In genomic region chr2:165985120-165985519, GRCh38 we compare ENCODE assay signal across 3 cellular contexts.
A peak's percentile ranks its signal among the peaks of the same experiment; 100 is the strongest.
TF ChIP-seq lines count a peak whose summit lies in the region.

No MANE protein-coding gene starts in this region.

TF ChIP-seq in GM23338, 12 proteins besides CTCF, POLR2A, EP300 and RAD21 (continued from another document and continues in another):
- TF ChIP-seq EZH2phosphoT487 (IDR thresholded peaks at IDR 0.05; ENCODE audit: unreplicated experiment) (no peak), ZNF114 (CRISPR knock-in tag; IDR thresholded peaks at IDR 0.05) (no peak)
- TF ChIP-seq, protein P1, sequence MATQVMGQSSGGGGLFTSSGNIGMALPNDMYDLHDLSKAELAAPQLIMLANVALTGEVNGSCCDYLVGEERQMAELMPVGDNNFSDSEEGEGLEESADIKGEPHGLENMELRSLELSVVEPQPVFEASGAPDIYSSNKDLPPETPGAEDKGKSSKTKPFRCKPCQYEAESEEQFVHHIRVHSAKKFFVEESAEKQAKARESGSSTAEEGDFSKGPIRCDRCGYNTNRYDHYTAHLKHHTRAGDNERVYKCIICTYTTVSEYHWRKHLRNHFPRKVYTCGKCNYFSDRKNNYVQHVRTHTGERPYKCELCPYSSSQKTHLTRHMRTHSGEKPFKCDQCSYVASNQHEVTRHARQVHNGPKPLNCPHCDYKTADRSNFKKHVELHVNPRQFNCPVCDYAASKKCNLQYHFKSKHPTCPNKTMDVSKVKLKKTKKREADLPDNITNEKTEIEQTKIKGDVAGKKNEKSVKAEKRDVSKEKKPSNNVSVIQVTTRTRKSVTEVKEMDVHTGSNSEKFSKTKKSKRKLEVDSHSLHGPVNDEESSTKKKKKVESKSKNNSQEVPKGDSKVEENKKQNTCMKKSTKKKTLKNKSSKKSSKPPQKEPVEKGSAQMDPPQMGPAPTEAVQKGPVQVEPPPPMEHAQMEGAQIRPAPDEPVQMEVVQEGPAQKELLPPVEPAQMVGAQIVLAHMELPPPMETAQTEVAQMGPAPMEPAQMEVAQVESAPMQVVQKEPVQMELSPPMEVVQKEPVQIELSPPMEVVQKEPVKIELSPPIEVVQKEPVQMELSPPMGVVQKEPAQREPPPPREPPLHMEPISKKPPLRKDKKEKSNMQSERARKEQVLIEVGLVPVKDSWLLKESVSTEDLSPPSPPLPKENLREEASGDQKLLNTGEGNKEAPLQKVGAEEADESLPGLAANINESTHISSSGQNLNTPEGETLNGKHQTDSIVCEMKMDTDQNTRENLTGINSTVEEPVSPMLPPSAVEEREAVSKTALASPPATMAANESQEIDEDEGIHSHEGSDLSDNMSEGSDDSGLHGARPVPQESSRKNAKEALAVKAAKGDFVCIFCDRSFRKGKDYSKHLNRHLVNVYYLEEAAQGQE (IDR thresholded peaks at IDR 0.05; ENCODE audit: unreplicated experiment): no peak

TF ChIP-seq in HEK293, 187 proteins besides CTCF, POLR2A, EP300 and RAD21 (continued from another document):
- TF ChIP-seq ZNF37A (tag by site-specific recombination; IDR thresholded peaks at IDR 0.05) (no peak), ZNF366 (tag by site-specific recombination; conservative IDR thresholded peaks at IDR 0.05) (peak; percentile 48), ZNF585B (tag by site-specific recombination; IDR thresholded peaks at IDR 0.05) (no peak), ZNF2 (tag by site-specific recombination; IDR thresholded peaks at IDR 0.05) (no peak)

TF ChIP-seq in H1, 55 proteins besides CTCF, POLR2A, EP300 and RAD21 (continued from another document):
- TF ChIP-seq NANOG (IDR thresholded peaks at IDR 0.05; ENCODE audit: insufficient read depth, low read depth, low read length, poor library complexity, severe bottlenecking): no peak
TF ChIP-seq in H1: peak in this region for 0.
